ENCODE assay signal across 15 cellular contexts in genomic region chr2:103361712-103362111, GRCh38.
DNase-seq lines count a peak whose midpoint lies in the region; ATAC-seq and TF ChIP-seq lines count a peak whose summit lies in the region.
"Had no signal": no experiment of that assay in that cellular context is flagged by ENCODE, and none has a peak within 500 bp of the region (broad histone marks: within the 10 kb centered on the region; RNA-seq: fewer than 3 reads in every experiment).

No MANE protein-coding gene starts in this region.

- no peak overlapping the region for H3K27ac Mint-ChIP-seq in GM23338
- H3K27ac Mint-ChIP-seq: B cell; CD4-positive, CD25-positive, alpha-beta regulatory T cell had no signal

- no peak overlapping the region for H3K4me3 Mint-ChIP-seq in GM23338
- H3K4me3 Mint-ChIP-seq: B cell; CD4-positive, CD25-positive, alpha-beta regulatory T cell had no signal

- H3K27ac ChIP-seq in GM23338 (ENCODE audit: low read depth) (no peak overlapping the region), WERI-Rb-1 (no peak overlapping the region), testis (no peak overlapping the region)
- H3K27ac ChIP-seq: KMS-11 had no signal

- H3K4me3 ChIP-seq in GM23338 (no peak overlapping the region), LNCaP clone FGC (ENCODE audit: low read depth, low read length) (no peak overlapping the region), WERI-Rb-1 (ENCODE audit: low read depth, low read length) (no peak overlapping the region), testis (peak overlapping the region in 1 of 2 donors; percentile 21)

- no peaks in the 10 kb centered on the region for H3F3A ChIP-seq in GM23338 (replicated peaks; ENCODE audit: low read depth)

- no peaks in the 10 kb centered on the region for H3K4me1 ChIP-seq in GM23338 (ENCODE audit: insufficient read depth)
- no peaks in the 10 kb centered on the region for H3K4me1 ChIP-seq in testis

- H3K27me3 Mint-ChIP-seq in GM23338 (ENCODE audit: insufficient read depth, low read depth, poor library complexity) = peaks cover 2% of the 10 kb centered on the region
- H3K27me3 Mint-ChIP-seq: B cell; CD4-positive, CD25-positive, alpha-beta regulatory T cell had no signal

- TF ChIP-seq CTCF in GM23338 (conservative IDR thresholded peaks at IDR 0.05; ENCODE audit: low read depth in 2 of 2) (no peak), LNCaP clone FGC (IDR thresholded peaks at IDR 0.05; ENCODE audit: control insufficient read depth, extremely low read depth, insufficient read depth) (no peak), WERI-Rb-1 (IDR thresholded peaks at IDR 0.05; ENCODE audit: low read depth, low read length) (no peak), testis (IDR thresholded peaks at IDR 0.05) (no peak)

- no peak for TF ChIP-seq POLR2A in testis (IDR thresholded peaks at IDR 0.05)

- H3K9me2 ChIP-seq in GM23338 (ENCODE audit: insufficient read depth) = no peaks in the 10 kb centered on the region

- no peaks in the 10 kb centered on the region for H4K20me1 ChIP-seq in GM23338 (replicated peaks; ENCODE audit: insufficient read depth)

- no peak overlapping the region for H3K4me2 ChIP-seq in GM23338
- H3K4me2 ChIP-seq: KMS-11 had no signal

- peaks cover 7% of the 10 kb centered on the region; the same call in 1 of the 3 replicates for H3K9me3 Mint-ChIP-seq in GM23338

- no peak for ATAC-seq in GM23338
- ATAC-seq in HG02763 (IDR thresholded peaks at IDR 0.05; ENCODE audit: unreplicated experiment) = no peak

- H2AFZ ChIP-seq in GM23338 = no peak overlapping the region

- H3K79me2 ChIP-seq in GM23338 (replicated peaks; ENCODE audit: insufficient read depth) = no peaks in the 10 kb centered on the region

- no peaks in the 10 kb centered on the region for H3K27me3 ChIP-seq in GM23338 (ENCODE audit: insufficient read depth)
- H3K27me3 ChIP-seq in WERI-Rb-1 (ENCODE audit: insufficient read depth, low read depth, severe bottlenecking) = peaks cover 58% of the 10 kb centered on the region
- H3K27me3 ChIP-seq in testis = no peaks in the 10 kb centered on the region

- H3K36me3 Mint-ChIP-seq in GM23338 (ENCODE audit: low read depth) = peaks cover 5% of the 10 kb centered on the region; the same call in 1 of the 3 replicates
- H3K36me3 Mint-ChIP-seq: CD4-positive, CD25-positive, alpha-beta regulatory T cell had no signal

- peaks cover 4% of the 10 kb centered on the region; the same call in 2 of the 3 replicates for H3K4me1 Mint-ChIP-seq in GM23338
- H3K4me1 Mint-ChIP-seq: B cell; CD4-positive, CD25-positive, alpha-beta regulatory T cell had no signal

- intact Hi-C loops in testis (cut with DNase I; ENCODE audit: low total_unique reads) = no loop called here

- WGBS in testis, 2 donors = 72 to 79% methylated on average over 21 of the region's 21 CpGs

- no peaks in the 10 kb centered on the region for H3K36me3 ChIP-seq in GM23338 (ENCODE audit: insufficient read depth)
- no peaks in the 10 kb centered on the region for H3K36me3 ChIP-seq in WERI-Rb-1
- H3K36me3 ChIP-seq in testis (ENCODE audit: low read depth, missing control alignments) = no peaks in the 10 kb centered on the region

- no peaks in the 10 kb centered on the region for H3K9me3 ChIP-seq in WERI-Rb-1 (ENCODE audit: severe bottlenecking)
- H3K9me3 ChIP-seq in testis = no peaks in the 10 kb centered on the region

- DNase-seq in GM23338 (ENCODE audit: low spot score) = peak; percentile 5
- peak; percentile 6 for DNase-seq in LNCaP clone FGC (ENCODE audit: low read depth)
- DNase-seq in WERI-Rb-1 = peak; percentile 5
- DNase-seq in testis = peak; percentile 23
- no peak for DNase-seq in NCI-H2196 treated with DMSO at 0.1 percent for 48 hours (lab: John Stamatoyannopoulos, UW; ENCODE audit: unreplicated experiment)
- no peak for DNase-seq in NCI-H446 treated with DMSO at 0.1 percent for 48 hours (lab: John Stamatoyannopoulos, UW)
- DNase-seq: Caco-2; CD4-positive, CD25-positive, alpha-beta regulatory T cell; NCI-H1048; NCI-H1436 treated with DMSO at 0.1 percent for 48 hours; NCI-H2029 treated with DMSO at 0.1 percent for 48 hours; NCI-H524 treated with DMSO at 0.1 percent for 48 hours had no signal

TF ChIP-seq in GM23338, 12 proteins besides CTCF, POLR2A, EP300 and RAD21 (continues in another document):
- TF ChIP-seq STAT1 (IDR thresholded peaks at IDR 0.05; ENCODE audit: unreplicated experiment) (no peak), ETS1 (IDR thresholded peaks at IDR 0.05) (no peak), ZNF462 (CRISPR knock-in tag; IDR thresholded peaks at IDR 0.05) (no peak), EZH2 (IDR thresholded peaks at IDR 0.05; ENCODE audit: low read depth, unreplicated experiment) (no peak), ZNF114 (CRISPR knock-in tag; IDR thresholded peaks at IDR 0.05) (no peak), EZH2phosphoT487 (IDR thresholded peaks at IDR 0.05; ENCODE audit: unreplicated experiment) (no peak), ZNF331 (CRISPR knock-in tag; IDR thresholded peaks at IDR 0.05; ENCODE audit: low read depth) (no peak), CREB1 (CRISPR knock-in tag; IDR thresholded peaks at IDR 0.05; ENCODE audit: low read depth) (no peak), POLR2AphosphoS5 (IDR thresholded peaks at IDR 0.05; ENCODE audit: low read depth) (no peak), JUNB (IDR thresholded peaks at IDR 0.05; ENCODE audit: unreplicated experiment) (no peak)

Comparison
In these comparisons a context has a peak if more than half of its experiments do, and no peak if none do; other contexts are left out.
1. DNase-seq: peak in GM23338 (single experiment), LNCaP clone FGC (single experiment), WERI-Rb-1 (single experiment) and testis (single experiment); none in NCI-H2196 treated with DMSO at 0.1 percent for 48 hours (single experiment) and NCI-H446 treated with DMSO at 0.1 percent for 48 hours (single experiment).